ENCODE assay signal across 8 cellular contexts in genomic region chr4:184330008-184330400, GRCh38.
DNase-seq lines count a peak whose midpoint lies in the region; ATAC-seq and TF ChIP-seq lines count a peak whose summit lies in the region.

No MANE protein-coding gene starts in this region.

- H3K36me3 ChIP-seq in BLaER1 treated with 17β-estradiol and CSF1 and Interleukin-3, amounts not matched to agents 10 nM and 100 nM: peaks cover 0 to 13% (median 4%) of the 10 kb centered on the region in 11 experiments; a peak in 6 of 22 replicates
- H3K36me3 ChIP-seq in stomach: no peaks in the 10 kb centered on the region
- no peaks in the 10 kb centered on the region for H3K36me3 ChIP-seq in MG63

- H3K4me1 ChIP-seq in BLaER1 treated with 17β-estradiol and CSF1 and Interleukin-3, amounts not matched to agents 10 nM and 100 nM: peaks cover 7 to 75% (median 38%) of the 10 kb centered on the region in 10 experiments
- peaks cover 40 to 85% (median 44%) of the 10 kb centered on the region in 4 donors for H3K4me1 ChIP-seq in stomach

- TF ChIP-seq EP300 in stomach (IDR thresholded peaks at IDR 0.05): no peak

- no peaks in the 10 kb centered on the region for H4K20me1 ChIP-seq in BLaER1 treated with 17β-estradiol and CSF1 and Interleukin-3, amounts not matched to agents 10 nM and 100 nM

- ATAC-seq in GM19351 (IDR thresholded peaks at IDR 0.05; ENCODE audit: unreplicated experiment): peak; percentile 53
- peak; percentile 78 for ATAC-seq in HG03175 (IDR thresholded peaks at IDR 0.05; ENCODE audit: unreplicated experiment)
- ATAC-seq in esophagus mucosa: peak; percentile 45

- no peak overlapping the region for H3K4me3 ChIP-seq in BLaER1 treated with 17β-estradiol and CSF1 and Interleukin-3, amounts not matched to agents 10 nM and 100 nM
- H3K4me3 ChIP-seq in stomach (no peak overlapping the region), coronary artery (no peak overlapping the region), MG63 (no peak overlapping the region)

- 0 out of 22 replicates have a peak, but pooled peaks cover 0 to 5% (median 0%) of the 10 kb centered on the region in 11 experiments for H3K9me3 ChIP-seq in BLaER1 treated with 17β-estradiol and CSF1 and Interleukin-3, amounts not matched to agents 10 nM and 100 nM (replicated peaks in 1 of 11)
- no peaks in the 10 kb centered on the region for H3K9me3 ChIP-seq in stomach
- no peaks in the 10 kb centered on the region for H3K9me3 ChIP-seq in MG63

- DNase-seq in stomach: no peak
- DNase-seq in AG08396 (ENCODE audit: low spot score): no peak
- DNase-seq in coronary artery (ENCODE audit: low spot score): no peak
- no peak for DNase-seq in MG63

- intact Hi-C loops in stomach (cut with DNase I; ENCODE audit: low total_unique reads): no loop called here

- H3K9ac ChIP-seq in BLaER1 treated with 17β-estradiol and CSF1 and Interleukin-3, amounts not matched to agents 10 nM and 100 nM: no peak overlapping the region

- 77 to 89% (median 81%) methylated on average over 10 of the region's 10 CpGs for WGBS in stomach, 5 donors

- peak overlapping the region in 6 of 11 experiments; percentile 9 to 81 (median 68); a peak in 10 of 22 replicates for H3K4me2 ChIP-seq in BLaER1 treated with 17β-estradiol and CSF1 and Interleukin-3, amounts not matched to agents 10 nM and 100 nM

- H3K27ac ChIP-seq in BLaER1 treated with 17β-estradiol and CSF1 and Interleukin-3, amounts not matched to agents 10 nM and 100 nM: peak overlapping the region in 6 of 11 experiments; percentile 34 to 60 (median 50); a peak in 9 of 22 replicates
- peak overlapping the region; percentile 43 to 92 (median 87) for H3K27ac ChIP-seq in stomach
- peak overlapping the region in 1 of 2 donors; percentile 59 for H3K27ac ChIP-seq in coronary artery

- no peak for TF ChIP-seq CTCF in stomach (IDR thresholded peaks at IDR 0.05)
- TF ChIP-seq CTCF in coronary artery (IDR thresholded peaks at IDR 0.05): no peak

- TF ChIP-seq POLR2A in stomach (IDR thresholded peaks at IDR 0.05): no peak

- H3K27me3 ChIP-seq in BLaER1 treated with 17β-estradiol and CSF1 and Interleukin-3, amounts not matched to agents 10 nM and 100 nM: no peaks in the 10 kb centered on the region
- H3K27me3 ChIP-seq in stomach (no peaks in the 10 kb centered on the region), MG63 (no peaks in the 10 kb centered on the region)
